In genomic region chr10:114768394-114768786, GRCh38 we compare ENCODE assay signal across 1 cellular context.
TF ChIP-seq lines count a peak whose summit lies in the region.

No MANE protein-coding gene starts in this region.

TF ChIP-seq in HepG2, 621 proteins besides CTCF, POLR2A, EP300 and RAD21 (continued from another document):
- no peak for TF ChIP-seq EHMT2 (IDR thresholded peaks at IDR 0.05; ENCODE audit: borderline replicate concordance, low read depth, low read length)
- no peak for TF ChIP-seq ZNF256 (CRISPR knock-in tag; conservative IDR thresholded peaks at IDR 0.05)
